In genomic region chr19:45079911-45080469, GRCh38 we compare ENCODE assay signal across 8 cellular contexts. TPM values are rescaled to one million over a fixed set of nuclear protein-coding genes. Genes with fewer than 3 reads are reported as not detected.
A peak's percentile ranks its signal among the peaks of the same experiment; 100 is the strongest.
DNase-seq lines count a peak whose midpoint lies in the region; ATAC-seq and TF ChIP-seq lines count a peak whose summit lies in the region.

No MANE protein-coding gene starts in this region.

- H3K9ac ChIP-seq in mammary epithelial cell (ENCODE audit: insufficient read depth, low read length), result peak overlapping the region; percentile 95

- dilution Hi-C loops in mammary epithelial cell (cut with HindIII; ENCODE audit: low sequenced_read_pairs), result no loop called here

- WGBS in mammary epithelial cell (ENCODE audit: low coverage, missing lambda C conversion rate), result 31% methylated on average over 9 of the region's 9 CpGs

- H3K79me2 ChIP-seq in mammary epithelial cell (ENCODE audit: insufficient read depth, low read length), result peaks cover 55% of the 10 kb centered on the region

- CTCF ChIA-PET in mammary epithelial cell (lab: Charles Lee; ENCODE audit: low non-redundant PET), result no interaction called here

- BruUV-seq in mammary epithelial cell (replicated peaks; lab: Mats Ljungman, UMichigan), result no TSS peak

- ATAC-seq in mucosa of descending colon, result peak; percentile 34
- no peak for ATAC-seq in esophagus mucosa

- peak overlapping the region; percentile 66 for H3K27ac ChIP-seq in 22Rv1
- peak overlapping the region; percentile 80 for H3K27ac ChIP-seq in mammary epithelial cell (ENCODE audit: insufficient read depth, low read depth, low read length)

- DNase-seq in HT-29 (ENCODE audit: low spot score), result peak; percentile 45
- no peak for DNase-seq in mammary epithelial cell
- DNase-seq in mucosa of descending colon, result peak in 2 of 3 donors; percentile 47 to 57
- no peak for DNase-seq in mesenteric fat pad (ENCODE audit: low spot score)
- DNase-seq in NCI-H187 treated with DMSO at 0.1 percent for 48 hours (lab: John Stamatoyannopoulos, UW), result no peak
- DNase-seq in SHP77 treated with DMSO at 0.1 percent for 48 hours (lab: John Stamatoyannopoulos, UW), result no peak

- intact Hi-C loops in mammary epithelial cell (cut with micrococcal nuclease), result loop anchor here (1.0 to 5.0 kb wide), 3 partner anchors 12 to 97 kb away; partner anchors contain the start of genes BLOC1S3 and TRAPPC6A
- intact Hi-C loops in mucosa of descending colon (cut with DNase I, micrococcal nuclease), result no loop called here

- H3K4me3 ChIP-seq in mammary epithelial cell (replicated peaks in 1 of 3; ENCODE audit: insufficient read depth in 1 of 3, low read depth in 2 of 3, low read length in 3 of 3) (peak overlapping the region; percentile 94 to 100 (median 96)), mucosa of descending colon (peak overlapping the region; percentile 70)

- H3K36me3 ChIP-seq in mammary epithelial cell (ENCODE audit: insufficient read depth, low read length), result peaks cover 11% of the 10 kb centered on the region
- H3K36me3 ChIP-seq in mucosa of descending colon (ENCODE audit: low read depth), result no peaks in the 10 kb centered on the region

- no peaks in the 10 kb centered on the region for H4K20me1 ChIP-seq in mammary epithelial cell (ENCODE audit: insufficient read depth, low read length)

- H3K9me3 ChIP-seq in mammary epithelial cell (replicated peaks; ENCODE audit: insufficient read depth, low read length), result no peaks in the 10 kb centered on the region
- H3K9me3 ChIP-seq in mucosa of descending colon, result no peaks in the 10 kb centered on the region

- no peaks in the 10 kb centered on the region for H3K27me3 ChIP-seq in mammary epithelial cell (ENCODE audit: insufficient read depth, low read length)

- H3K4me1 ChIP-seq in mammary epithelial cell (ENCODE audit: insufficient read depth, low read length) (peaks cover 20% of the 10 kb centered on the region), mucosa of descending colon (ENCODE audit: low read depth) (peaks cover 19% of the 10 kb centered on the region)

- H2AFZ ChIP-seq in mammary epithelial cell (ENCODE audit: low read depth, low read length), result peak overlapping the region; percentile 99

- H3K4me2 ChIP-seq in mammary epithelial cell (ENCODE audit: insufficient read depth, low read depth, low read length), result peak overlapping the region; percentile 87

- TF ChIP-seq CTCF in 22Rv1 (IDR thresholded peaks at IDR 0.05) (no peak), mammary epithelial cell (conservative IDR thresholded peaks at IDR 0.05 in 1 of 2, IDR thresholded peaks at IDR 0.05 in 1 of 2; ENCODE audit: extremely low read depth in 1 of 2, insufficient read depth in 1 of 2, low read depth in 1 of 2, low read length in 2 of 2) (no peak), mucosa of descending colon (IDR thresholded peaks at IDR 0.05) (no peak)

- in situ Hi-C loops in mammary epithelial cell (cut with MboI; ENCODE audit: low sequenced_read_pairs in 2 of 2), result no loop called here

RNA-seq across cellular contexts. Expression of gene GEMIN7, which starts 0.9 kb away (rescaled TPM):
- 113 and 137 TPM in 2 replicates for total RNA-seq in HT-29 (2014; rRNA removed; shearing (Covaris generic))
- total RNA-seq in mammary epithelial cell (10 to 100 TPM in 1 of 2 donors, 1 to 10 TPM in 1; 9.5 to 18.6 TPM), mucosa of descending colon (10 to 100 TPM; 14.4 to 22.6 (median 21.8) TPM), mesenteric fat pad (18.3 TPM), esophagus mucosa (18.7 TPM)
- 41.3 TPM for polyA plus RNA-seq in mammary epithelial cell
- 4.1 TPM for polyA minus RNA-seq in mammary epithelial cell

RNA-seq across cellular contexts. Expression of gene ZNF296, which starts 3.7 kb away (rescaled TPM):
- 1.5 and 1.7 TPM in 2 replicates for total RNA-seq in HT-29 (2014; rRNA removed; shearing (Covaris generic))
- total RNA-seq in mammary epithelial cell (under 1 TPM in 1 of 2 donors, not detected in 1; 0.66 TPM), mucosa of descending colon (1 to 10 TPM; 2.8 to 5.0 (median 4.9) TPM), mesenteric fat pad (0.61 TPM), esophagus mucosa (8.1 TPM)
- polyA plus RNA-seq in mammary epithelial cell, result 0.22 TPM
- polyA minus RNA-seq in mammary epithelial cell, result 0.41 TPM

RNA-seq across cellular contexts. Expression of gene PPP1R37, which starts 13.0 kb away (rescaled TPM):
- 108 and 128 TPM in 2 replicates for total RNA-seq in HT-29 (2014; rRNA removed; shearing (Covaris generic))
- total RNA-seq in mammary epithelial cell (10 to 100 TPM; 32.9 to 48.0 TPM), mucosa of descending colon (10 to 100 TPM; 27.2 to 33.6 (median 31.7) TPM), mesenteric fat pad (22.0 TPM), esophagus mucosa (24.2 TPM)
- polyA plus RNA-seq in mammary epithelial cell, result 15.2 TPM
- polyA minus RNA-seq in mammary epithelial cell, result 15.8 TPM

RNA-seq across cellular contexts. Expression of gene CLASRP, which starts 41.1 kb away (rescaled TPM):
- total RNA-seq in HT-29 (2014; rRNA removed; shearing (Covaris generic)), result 90.2 and 99.9 TPM in 2 replicates
- 10 to 100 TPM; 19.5 to 69.5 TPM for total RNA-seq in mammary epithelial cell
- 16.9 TPM for polyA plus RNA-seq in mammary epithelial cell
- polyA minus RNA-seq in mammary epithelial cell, result 32.6 TPM
- 100 to 1,000 TPM in 1 of 3 donors, 10 to 100 TPM in 2; 79.4 to 113 (median 93.2) TPM for total RNA-seq in mucosa of descending colon
- 78.3 TPM for total RNA-seq in mesenteric fat pad
- total RNA-seq in esophagus mucosa, result 30.8 TPM

Comparison
In these comparisons a context has a peak if more than half of its experiments do, and no peak if none do; other contexts are left out.
1. DNase-seq: peak in HT-29 (single experiment) and mucosa of descending colon (2 of 3); none in mammary epithelial cell (single experiment), mesenteric fat pad (single experiment), NCI-H187 treated with DMSO at 0.1 percent for 48 hours (single experiment) and SHP77 treated with DMSO at 0.1 percent for 48 hours (single experiment).